16 cellular contexts compared by ENCODE assay signal in genomic region chr5:65141487-65141886, GRCh38.
DNase-seq lines count a peak whose midpoint lies in the region; ATAC-seq and TF ChIP-seq lines count a peak whose summit lies in the region.
"Had no signal": no experiment of that assay in that cellular context is flagged by ENCODE, and none has a peak within 500 bp of the region (broad histone marks: within the 10 kb centered on the region; RNA-seq: fewer than 3 reads in every experiment).

No MANE protein-coding gene starts in this region.

- no peak overlapping the region for H3K4me3 Mint-ChIP-seq in endodermal cell
- H3K4me3 Mint-ChIP-seq in naive thymus-derived CD8-positive, alpha-beta T cell: no peak overlapping the region
- H3K4me3 Mint-ChIP-seq: activated CD4-positive, alpha-beta memory T cell treated with anti-CD3 and anti-CD28 coated beads, Interleukin-2, amount 10 ng/mL, durations not matched to agents 7 days and 5 days; activated T-helper 17 cell treated with anti-CD3 and anti-CD28 coated beads, Interleukin-2, amount 50 U/mL, for 72 hours; nephron progenitor cell had no signal

- ATAC-seq in naive thymus-derived CD8-positive, alpha-beta T cell: no peak
- ATAC-seq in GM18511 (IDR thresholded peaks at IDR 0.05; ENCODE audit: unreplicated experiment) (no peak), GM21526 (IDR thresholded peaks at IDR 0.05; ENCODE audit: low FRiP score, unreplicated experiment) (no peak)
- ATAC-seq: activated T-helper 17 cell treated with anti-CD3 and anti-CD28 coated beads, Interleukin-2, amount 50 U/mL, for 72 hours had no signal

- H3K27me3 Mint-ChIP-seq in endodermal cell (ENCODE audit: insufficient read depth): no peaks in the 10 kb centered on the region
- peaks cover 0 to 3% (median 0%) of the 10 kb centered on the region in 5 donors for H3K27me3 Mint-ChIP-seq in naive thymus-derived CD8-positive, alpha-beta T cell

- peaks cover 4% of the 10 kb centered on the region for H3K9me3 Mint-ChIP-seq in endodermal cell
- H3K9me3 Mint-ChIP-seq in naive thymus-derived CD8-positive, alpha-beta T cell: peaks cover 0 to 10% (median 0%) of the 10 kb centered on the region in 9 donors
- H3K9me3 Mint-ChIP-seq: activated CD4-positive, alpha-beta memory T cell treated with anti-CD3 and anti-CD28 coated beads, Interleukin-2, amount 10 ng/mL, durations not matched to agents 7 days and 5 days; activated T-helper 17 cell treated with anti-CD3 and anti-CD28 coated beads, Interleukin-2, amount 50 U/mL, for 72 hours; nephron progenitor cell had no signal

- no peaks in the 10 kb centered on the region for H3K9me3 ChIP-seq in endodermal cell (ENCODE audit: control insufficient read depth, low read length)
- H3K9me3 ChIP-seq: Caco-2, Peyer's patch had no signal

- H3K27ac ChIP-seq in endodermal cell (ENCODE audit: low read depth, low read length): no peak overlapping the region
- H3K27ac ChIP-seq: HL-60, Peyer's patch had no signal

- no peak overlapping the region for H3K9ac ChIP-seq in endodermal cell (ENCODE audit: extremely low read depth, low read length, poor library complexity, severe bottlenecking)

- no peaks in the 10 kb centered on the region for H3K36me3 ChIP-seq in endodermal cell (ENCODE audit: control insufficient read depth, insufficient read depth, low read length)
- H3K36me3 ChIP-seq: Peyer's patch had no signal

- peaks cover 30% of the 10 kb centered on the region for H3K4me1 Mint-ChIP-seq in endodermal cell
- no peaks in the 10 kb centered on the region for H3K4me1 Mint-ChIP-seq in naive thymus-derived CD8-positive, alpha-beta T cell
- H3K4me1 Mint-ChIP-seq: activated CD4-positive, alpha-beta memory T cell treated with anti-CD3 and anti-CD28 coated beads, Interleukin-2, amount 10 ng/mL, durations not matched to agents 7 days and 5 days; activated T-helper 17 cell treated with anti-CD3 and anti-CD28 coated beads, Interleukin-2, amount 50 U/mL, for 72 hours had no signal

- TF ChIP-seq CTCF in endodermal cell (conservative IDR thresholded peaks at IDR 0.05): no peak

- DNase-seq in COR-L47 (lab: John Stamatoyannopoulos, UW) (peak; percentile 71), LHCN-M2 (ENCODE audit: low read depth) (peak; percentile 72), NCI-H446 (lab: John Stamatoyannopoulos, UW) (peak; percentile 52 to 82), endodermal cell (no peak), NCI-H510A (lab: John Stamatoyannopoulos, UW) (no peak)
- no peak for DNase-seq in naive thymus-derived CD8-positive, alpha-beta T cell
- DNase-seq: activated CD4-positive, alpha-beta memory T cell treated with anti-CD3 and anti-CD28 coated beads, Interleukin-2, amount 10 ng/mL, durations not matched to agents 7 days and 5 days; Caco-2; cerebellar nuclear complex; NCI-H2029 treated with DMSO at 0.1 percent for 48 hours; nephron progenitor cell; Peyer's patch had no signal

- H3K27me3 ChIP-seq in endodermal cell (ENCODE audit: control insufficient read depth, insufficient read depth, low read length, poor library complexity, severe bottlenecking): no peaks in the 10 kb centered on the region
- H3K27me3 ChIP-seq: Peyer's patch had no signal

- no peak overlapping the region for H3K27ac Mint-ChIP-seq in endodermal cell
- no peak overlapping the region for H3K27ac Mint-ChIP-seq in naive thymus-derived CD8-positive, alpha-beta T cell
- H3K27ac Mint-ChIP-seq: activated CD4-positive, alpha-beta memory T cell treated with anti-CD3 and anti-CD28 coated beads, Interleukin-2, amount 10 ng/mL, durations not matched to agents 7 days and 5 days; activated T-helper 17 cell treated with anti-CD3 and anti-CD28 coated beads, Interleukin-2, amount 50 U/mL, for 72 hours; nephron progenitor cell had no signal

- H3K4me3 ChIP-seq in endodermal cell (ENCODE audit: low read length): peak overlapping the region; percentile 35
- H3K4me3 ChIP-seq: Peyer's patch had no signal

- POLR2A ChIA-PET in naive thymus-derived CD8-positive, alpha-beta T cell (lab: Charles Lee): no interaction called here

- H3K4me1 ChIP-seq in endodermal cell (ENCODE audit: control insufficient read depth, insufficient read depth, low read length): peaks cover 3% of the 10 kb centered on the region
- H3K4me1 ChIP-seq: Peyer's patch had no signal

- H3K36me3 Mint-ChIP-seq in endodermal cell (ENCODE audit: low read depth): no peaks in the 10 kb centered on the region
- no peaks in the 10 kb centered on the region for H3K36me3 Mint-ChIP-seq in naive thymus-derived CD8-positive, alpha-beta T cell

Comparison
In these comparisons a context has a peak if more than half of its experiments do, and no peak if none do; other contexts are left out.
1. DNase-seq: peak in COR-L47 (single experiment), LHCN-M2 (single experiment) and NCI-H446 (2 of 2); none in endodermal cell (single experiment), naive thymus-derived CD8-positive, alpha-beta T cell (0 of 10) and NCI-H510A (single experiment).